Comparison of ENCODE assay signal across 8 cellular contexts in genomic region chr17:28718317-28718672, GRCh38. TPM values are rescaled to one million over a fixed set of nuclear protein-coding genes. Genes with fewer than 3 reads are reported as not detected.
A peak's percentile ranks its signal among the peaks of the same experiment; 100 is the strongest.
DNase-seq lines count a peak whose midpoint lies in the region; ATAC-seq and TF ChIP-seq lines count a peak whose summit lies in the region.

No MANE protein-coding gene starts in this region.

- H3K79me2 ChIP-seq in HCT116 (ENCODE audit: insufficient read depth, low read length) = peaks cover 35% of the 10 kb centered on the region
- peaks cover 53% of the 10 kb centered on the region for H3K79me2 ChIP-seq in smooth muscle cell (ENCODE audit: low read depth)

- H4K20me1 ChIP-seq in HCT116 (ENCODE audit: insufficient read depth) (peaks cover 11% of the 10 kb centered on the region; the same call in 1 of the 2 replicates), smooth muscle cell (ENCODE audit: low read depth) (peaks cover 60% of the 10 kb centered on the region)

- ATAC-seq in HCT116 (no peak), GM21381 (IDR thresholded peaks at IDR 0.05; ENCODE audit: unreplicated experiment) (no peak)

- peak overlapping the region; percentile 21; the same call in 1 of the 2 replicates for H3K9ac ChIP-seq in HCT116 (ENCODE audit: low read length)
- peak overlapping the region; percentile 99 for H3K9ac ChIP-seq in smooth muscle cell (ENCODE audit: low read depth)

- peak overlapping the region in 1 of 2 experiments; percentile 98; a peak in 1 of 4 replicates for H3K4me3 ChIP-seq in HCT116 (replicated peaks in 1 of 2; ENCODE audit: low read depth in 1 of 2, low read length in 2 of 2)
- peak overlapping the region; percentile 79 for H3K4me3 ChIP-seq in smooth muscle cell

- POLR2A ChIA-PET in HCT116 (lab: Charles Lee) = no interaction called here
- POLR2A ChIA-PET in activated CD4-positive, alpha-beta memory T cell treated with anti-CD3 and anti-CD28 coated beads for 36 hours (lab: Charles Lee) = no interaction called here

- H3K4me1 Mint-ChIP-seq in activated CD4-positive, alpha-beta memory T cell treated with anti-CD3 and anti-CD28 coated beads for 36 hours (ENCODE audit: low read depth) = peaks cover 33% of the 10 kb centered on the region
- H3K4me1 Mint-ChIP-seq in glutamatergic neuron (ENCODE audit: low read depth, unreplicated experiment) = peaks cover 22% of the 10 kb centered on the region

- no peaks in the 10 kb centered on the region for H3K9me3 Mint-ChIP-seq in activated CD4-positive, alpha-beta memory T cell treated with anti-CD3 and anti-CD28 coated beads for 36 hours
- H3K9me3 Mint-ChIP-seq in glutamatergic neuron (ENCODE audit: unreplicated experiment) = peaks cover 13% of the 10 kb centered on the region

- no peak for TF ChIP-seq RAD21 in HCT116 (IDR thresholded peaks at IDR 0.05; ENCODE audit: low read depth)

- TF ChIP-seq CTCF in HCT116 (IDR thresholded peaks at IDR 0.05 in 2 of 3, conservative IDR thresholded peaks at IDR 0.05 in 1 of 3; ENCODE audit: borderline replicate concordance in 1 of 3, insufficient read depth in 1 of 3, low read depth in 2 of 3, low read length in 2 of 3) = no peak
- no peak for TF ChIP-seq CTCF in glutamatergic neuron (IDR thresholded peaks at IDR 0.05; ENCODE audit: partially characterized antibody, unreplicated experiment)
- no peak for TF ChIP-seq CTCF in smooth muscle cell (IDR thresholded peaks at IDR 0.05; ENCODE audit: borderline replicate concordance, insufficient read depth, poor library complexity, severe bottlenecking)

- H3K4me3 Mint-ChIP-seq in activated CD4-positive, alpha-beta memory T cell treated with anti-CD3 and anti-CD28 coated beads for 36 hours = peak overlapping the region; percentile 14
- H3K4me3 Mint-ChIP-seq in glutamatergic neuron (ENCODE audit: unreplicated experiment) = peak overlapping the region; percentile 87

- peaks cover 41% of the 10 kb centered on the region for H3F3A ChIP-seq in smooth muscle cell (ENCODE audit: low read depth)

- H3K9me3 ChIP-seq in HCT116 (ENCODE audit: control insufficient read depth in 1 of 2, insufficient read depth in 1 of 2, low read depth in 1 of 2, low read length in 2 of 2) (no peaks in the 10 kb centered on the region), smooth muscle cell (replicated peaks; ENCODE audit: low read depth) (no peaks in the 10 kb centered on the region)

- peak overlapping the region; percentile 77 for H3K4me2 ChIP-seq in HCT116 (ENCODE audit: low read length)
- H3K4me2 ChIP-seq in smooth muscle cell = peak overlapping the region; percentile 98

- no TSS peak for BruUV-seq in HCT116 (replicated peaks; lab: Mats Ljungman, UMichigan)

- H3K27ac Mint-ChIP-seq in activated CD4-positive, alpha-beta memory T cell treated with anti-CD3 and anti-CD28 coated beads for 36 hours = peak overlapping the region; percentile 71
- H3K27ac Mint-ChIP-seq in glutamatergic neuron (ENCODE audit: unreplicated experiment) = peak overlapping the region; percentile 97

- no peaks in the 10 kb centered on the region for H3K27me3 ChIP-seq in HCT116 (ENCODE audit: insufficient read depth, low read length)
- no peaks in the 10 kb centered on the region for H3K27me3 ChIP-seq in smooth muscle cell (ENCODE audit: low read depth)

- H3K36me3 Mint-ChIP-seq in activated CD4-positive, alpha-beta memory T cell treated with anti-CD3 and anti-CD28 coated beads for 36 hours = peaks cover 37% of the 10 kb centered on the region
- no peaks in the 10 kb centered on the region for H3K36me3 Mint-ChIP-seq in glutamatergic neuron (ENCODE audit: unreplicated experiment)

- H3K27ac ChIP-seq in HCT116 (ENCODE audit: low read depth, low read length) (peak overlapping the region; percentile 89), smooth muscle cell (ENCODE audit: low read depth) (peak overlapping the region; percentile 98)

- RAD21 ChIA-PET in HCT116 (lab: Charles Lee; ENCODE audit: low non-redundant PET in 1 of 2, low total read pairs in 2 of 2, uncharacterized antibody in 2 of 2, unreplicated experiment in 2 of 2) = no interaction called here

- CTCF ChIA-PET in HCT116 (lab: Charles Lee) = no interaction called here
- CTCF ChIA-PET in activated CD4-positive, alpha-beta memory T cell treated with anti-CD3 and anti-CD28 coated beads for 36 hours (lab: Charles Lee) = no interaction called here

- intact Hi-C loops in HCT116 (cut with micrococcal nuclease) = loop anchor here (2.0 kb wide), 1 partner anchor 235 kb away; no protein-coding TSS in a partner anchor
- intact Hi-C loops in activated CD4-positive, alpha-beta memory T cell treated with anti-CD3 and anti-CD28 coated beads for 36 hours (cut with micrococcal nuclease) = loop anchor here (2.0 kb wide), 1 partner anchor 95 kb away; no protein-coding TSS in a partner anchor

- 0% methylated on average over 11 of the region's 11 CpGs for WGBS in smooth muscle cell (ENCODE audit: low lambda C conversion rate)

- peaks cover 16% of the 10 kb centered on the region for H3K27me3 Mint-ChIP-seq in activated CD4-positive, alpha-beta memory T cell treated with anti-CD3 and anti-CD28 coated beads for 36 hours
- peaks cover 15% of the 10 kb centered on the region for H3K27me3 Mint-ChIP-seq in glutamatergic neuron (ENCODE audit: unreplicated experiment)

- H2AFZ ChIP-seq in HCT116 (ENCODE audit: low read depth, low read length, poor library complexity, severe bottlenecking) (no peak overlapping the region), smooth muscle cell (ENCODE audit: low read depth) (no peak overlapping the region)

- DNase-seq in HCT116 (ENCODE audit: low read depth, low spot score) (no peak), glutamatergic neuron (no peak), smooth muscle cell (lab: John Stamatoyannopoulos, UW; ENCODE audit: unreplicated experiment) (no peak), hippocampal formation (lab: John Stamatoyannopoulos, UW) (no peak), NCI-H2029 (lab: John Stamatoyannopoulos, UW) (no peak), HK-2 (ENCODE audit: unreplicated experiment) (no peak)
- DNase-seq in activated CD4-positive, alpha-beta memory T cell treated with anti-CD3 and anti-CD28 coated beads for 36 hours = no peak

- TF ChIP-seq POLR2A in HCT116 (IDR thresholded peaks at IDR 0.05; ENCODE audit: borderline replicate concordance, extremely low read depth, insufficient read depth, insufficient read length) = no peak

- H3K36me3 ChIP-seq in HCT116 (ENCODE audit: control insufficient read depth in 1 of 2, insufficient read depth in 2 of 2, low read length in 2 of 2) (peaks cover 17 to 32% of the 10 kb centered on the region in 2 experiments; a peak in 3 of 4 replicates), smooth muscle cell (ENCODE audit: low read depth) (no peaks in the 10 kb centered on the region)

- peaks cover 27 to 38% of the 10 kb centered on the region in 2 experiments for H3K4me1 ChIP-seq in HCT116 (ENCODE audit: control insufficient read depth in 1 of 2, insufficient read depth in 2 of 2, low read length in 2 of 2)
- peaks cover 35% of the 10 kb centered on the region for H3K4me1 ChIP-seq in smooth muscle cell (ENCODE audit: low read depth)

- H3K9me2 ChIP-seq in HCT116 (ENCODE audit: insufficient read depth) = no peaks in the 10 kb centered on the region

TF ChIP-seq in HCT116, 20 proteins besides CTCF, POLR2A, EP300 and RAD21:
- no peak for TF ChIP-seq ELF1 (IDR thresholded peaks at IDR 0.05; ENCODE audit: borderline replicate concordance, low read depth)
- TF ChIP-seq TCF7L2 (IDR thresholded peaks at IDR 0.05; ENCODE audit: borderline replicate concordance, extremely low read depth, insufficient read depth, insufficient read length) = no peak
- no peak for TF ChIP-seq EZH2phosphoT487 (IDR thresholded peaks at IDR 0.05; ENCODE audit: borderline replicate concordance)

RNA-seq across cellular contexts. Expression of gene RAB34, which starts 0.6 kb away (rescaled TPM):
- total RNA-seq in HCT116 (2021; ENCODE audit: unreplicated experiment) (0.59 TPM), glutamatergic neuron (ENCODE audit: unreplicated experiment) (54.3 TPM), smooth muscle cell (141 and 208 TPM in 2 replicates)
- polyA plus RNA-seq in HCT116 (2012) = 0.16 and 0.57 TPM in 2 replicates
- total RNA-seq in activated CD4-positive, alpha-beta memory T cell treated with anti-CD3 and anti-CD28 coated beads for 36 hours = 1 to 10 TPM; 4.9 to 6.6 TPM
- 256 and 289 TPM in 2 replicates for polyA plus RNA-seq in smooth muscle cell

RNA-seq across cellular contexts. Expression of gene RPL23A, which starts 1.5 kb away (rescaled TPM):
- total RNA-seq in HCT116 (2021; ENCODE audit: unreplicated experiment) (2,087 TPM), glutamatergic neuron (ENCODE audit: unreplicated experiment) (627 TPM), smooth muscle cell (626 and 629 TPM in 2 replicates)
- 2,586 and 3,141 TPM in 2 replicates for polyA plus RNA-seq in HCT116 (2012)
- total RNA-seq in activated CD4-positive, alpha-beta memory T cell treated with anti-CD3 and anti-CD28 coated beads for 36 hours = 1,000 to 10,000 TPM; 2,357 to 2,419 TPM
- 1,149 and 1,234 TPM in 2 replicates for polyA plus RNA-seq in smooth muscle cell

RNA-seq across cellular contexts. Expression of gene PROCA1, which starts 6.6 kb away (rescaled TPM):
- 0.96 TPM for total RNA-seq in HCT116 (2021; ENCODE audit: unreplicated experiment)
- 0.35 and 0.91 TPM in 2 replicates for polyA plus RNA-seq in HCT116 (2012)
- total RNA-seq in activated CD4-positive, alpha-beta memory T cell treated with anti-CD3 and anti-CD28 coated beads for 36 hours = 1 to 10 TPM; 4.5 TPM
- 36.5 TPM for total RNA-seq in glutamatergic neuron (ENCODE audit: unreplicated experiment)
- total RNA-seq in smooth muscle cell = 1.9 and 3.0 TPM in 2 replicates
- 1.8 and 3.0 TPM in 2 replicates for polyA plus RNA-seq in smooth muscle cell

RNA-seq across cellular contexts. Expression of gene TLCD1, which starts 7.7 kb away (rescaled TPM):
- total RNA-seq in HCT116 (2021; ENCODE audit: unreplicated experiment) (28.3 TPM), glutamatergic neuron (ENCODE audit: unreplicated experiment) (8.2 TPM), smooth muscle cell (14.7 and 21.9 TPM in 2 replicates)
- polyA plus RNA-seq in HCT116 (2012) = 29.5 and 30.0 TPM in 2 replicates
- total RNA-seq in activated CD4-positive, alpha-beta memory T cell treated with anti-CD3 and anti-CD28 coated beads for 36 hours = 1 to 10 TPM; 9.1 to 9.5 TPM
- 11.2 and 15.6 TPM in 2 replicates for polyA plus RNA-seq in smooth muscle cell

RNA-seq across cellular contexts. Expression of gene NEK8, which starts 10.3 kb away (rescaled TPM):
- total RNA-seq in HCT116 (2021; ENCODE audit: unreplicated experiment) = 7.0 TPM
- 3.4 and 4.3 TPM in 2 replicates for polyA plus RNA-seq in HCT116 (2012)
- total RNA-seq in activated CD4-positive, alpha-beta memory T cell treated with anti-CD3 and anti-CD28 coated beads for 36 hours = 1 to 10 TPM; 3.4 to 4.0 TPM
- total RNA-seq in glutamatergic neuron (ENCODE audit: unreplicated experiment) = 5.9 TPM
- 1.2 and 2.8 TPM in 2 replicates for total RNA-seq in smooth muscle cell
- 4.6 TPM in 2 replicates for polyA plus RNA-seq in smooth muscle cell
